In genomic region chr19:47230921-47231214, GRCh38 we compare ENCODE assay signal across 8 cellular contexts.
DNase-seq lines count a peak whose midpoint lies in the region; TF ChIP-seq lines count a peak whose summit lies in the region.

A gene with protein sequence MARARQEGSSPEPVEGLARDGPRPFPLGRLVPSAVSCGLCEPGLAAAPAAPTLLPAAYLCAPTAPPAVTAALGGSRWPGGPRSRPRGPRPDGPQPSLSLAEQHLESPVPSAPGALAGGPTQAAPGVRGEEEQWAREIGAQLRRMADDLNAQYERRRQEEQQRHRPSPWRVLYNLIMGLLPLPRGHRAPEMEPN (minus strand): TSS chr19:47231199. CDS start chr19:47228431, 2,768 bp downstream.

- no peaks in the 10 kb centered on the region for H3K9me3 ChIP-seq in mucosa of rectum (ENCODE audit: control insufficient read depth in 2 of 2, low read length in 2 of 2)

- H3K27me3 ChIP-seq in HL-60 (ENCODE audit: insufficient read depth, poor library complexity, severe bottlenecking) (peaks cover 7% of the 10 kb centered on the region), mucosa of rectum (ENCODE audit: control insufficient read depth in 2 of 2, insufficient read depth in 2 of 2, low read length in 2 of 2) (no peaks in the 10 kb centered on the region)

- peaks cover 47% of the 10 kb centered on the region in 2 donors for H3K4me1 ChIP-seq in mucosa of rectum (ENCODE audit: control insufficient read depth in 2 of 2, insufficient read depth in 2 of 2, low read length in 2 of 2)

- H3K4me3 ChIP-seq in AG04449 (ENCODE audit: low read depth, low read length) (peak within 1 kb of the TSS; percentile 95), HL-60 (replicated peaks; ENCODE audit: insufficient read depth, low read length) (peak within 1 kb of the TSS; percentile 84), cardiac fibroblast (replicated peaks in 1 of 2; ENCODE audit: low read depth in 2 of 2, low read length in 2 of 2) (peak within 1 kb of the TSS; percentile 83 to 96), mucosa of rectum (ENCODE audit: low read length in 2 of 2) (peak within 1 kb of the TSS; percentile 85 to 91)

- H3K9ac ChIP-seq in mucosa of rectum (ENCODE audit: low read depth in 1 of 2, low read length in 2 of 2): peak within 1 kb of the TSS; percentile 85 to 96

- CTCF ChIA-PET in AG04449 (lab: Yijun Ruan, JAX): no interaction called here

- DNase-seq in AG04449 (ENCODE audit: low read depth, low spot score) (no peak), HL-60 (ENCODE audit: low read depth in 1 of 2, low spot score in 1 of 2) (no peak), cardiac fibroblast (ENCODE audit: low read depth in 2 of 2) (no peak), inferior parietal cortex (ENCODE audit: extremely low spot score) (no peak), NCI-H510A treated with DMSO at 0.1 percent for 48 hours (lab: John Stamatoyannopoulos, UW) (no peak), GM10266 (ENCODE audit: extremely low spot score) (no peak), islet precursor cell (no peak)

- no peak for TF ChIP-seq CTCF in AG04449 (IDR thresholded peaks at IDR 0.05; ENCODE audit: insufficient read depth, low read length, missing control alignments)
- TF ChIP-seq CTCF in HL-60 (IDR thresholded peaks at IDR 0.05; ENCODE audit: insufficient read depth, low read length): no peak
- TF ChIP-seq CTCF in cardiac fibroblast (IDR thresholded peaks at IDR 0.05; ENCODE audit: low read depth, low read length): no peak
- no peak for TF ChIP-seq CTCF in GM10266 (IDR thresholded peaks at IDR 0.05; ENCODE audit: control insufficient read depth, insufficient read depth, low read depth, missing control alignments)

- POLR2A ChIA-PET in AG04449 (lab: Yijun Ruan, JAX): no interaction called here

- H3K27ac ChIP-seq in HL-60 (replicated peaks) (no peak within 1 kb of the TSS), mucosa of rectum (ENCODE audit: low read depth in 2 of 2, low read length in 2 of 2) (peak within 1 kb of the TSS; percentile 92 to 99)

- no peaks in the 10 kb centered on the region for H3K36me3 ChIP-seq in mucosa of rectum (ENCODE audit: control insufficient read depth in 2 of 2, insufficient read depth in 2 of 2, low read length in 2 of 2)
